ENCODE assay signal across 22 cellular contexts in the genomic region with DNA sequence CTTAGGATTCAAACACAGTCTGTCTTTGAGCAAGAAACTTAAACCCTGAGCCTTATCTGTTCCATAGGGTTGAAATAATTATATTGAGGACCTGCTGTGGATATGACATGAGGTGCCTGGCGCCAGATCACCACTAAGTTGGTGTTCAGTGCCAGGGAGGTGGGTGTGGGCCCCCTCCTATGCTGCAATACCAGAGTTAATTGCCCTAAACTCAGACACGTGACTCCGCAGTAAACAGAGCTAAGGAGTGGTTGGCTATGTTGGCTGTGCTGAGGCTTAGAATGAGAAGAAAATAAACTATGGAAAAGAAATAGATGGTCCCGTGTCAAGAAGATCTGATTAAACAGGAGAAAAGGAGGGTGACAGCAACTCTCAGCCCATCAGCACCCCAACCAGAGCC.
A peak's percentile ranks its signal among the peaks of the same experiment; 100 is the strongest.
DNase-seq lines count a peak whose midpoint lies in the region; TF ChIP-seq lines count a peak whose summit lies in the region.
"Had no signal": no experiment of that assay in that cellular context is flagged by ENCODE, and none has a peak within 500 bp of the region (broad histone marks: within the 10 kb centered on the region; RNA-seq: fewer than 3 reads in every experiment).

No MANE protein-coding gene starts in this region.

- no peaks in the 10 kb centered on the region for H3K27me3 ChIP-seq in colonic mucosa
- no peaks in the 10 kb centered on the region for H3K27me3 ChIP-seq in osteoblast (ENCODE audit: insufficient read depth, low read length)
- H3K27me3 ChIP-seq: BLaER1 had no signal

- H3K27ac ChIP-seq in colonic mucosa (peak overlapping the region; percentile 43), substantia nigra (ENCODE audit: low read depth, low read length, poor library complexity, severe bottlenecking) (no peak overlapping the region), osteoblast (ENCODE audit: low read depth, low read length) (no peak overlapping the region)
- H3K27ac ChIP-seq: 22Rv1, BLaER1, GM23248, KMS-11 had no signal

- peaks cover 75% of the 10 kb centered on the region for H3K4me1 Mint-ChIP-seq in nephron

- no peak overlapping the region for H3K4me3 ChIP-seq in colonic mucosa
- H3K4me3 ChIP-seq in osteoblast (ENCODE audit: insufficient read depth, low read length): no peak overlapping the region
- H3K4me3 ChIP-seq: BLaER1, GM23248 had no signal

- H3K27me3 Mint-ChIP-seq in nephron (ENCODE audit: low read depth): peaks cover 12% of the 10 kb centered on the region
- H3K27me3 Mint-ChIP-seq: CD4-positive, alpha-beta T cell had no signal

- H3K4me2 ChIP-seq in osteoblast (ENCODE audit: insufficient read depth, low read length): no peak overlapping the region
- H3K4me2 ChIP-seq: BLaER1, KMS-11 had no signal

- peak; percentile 14 for DNase-seq in NCI-H1105 treated with DMSO at 0.1 percent for 48 hours (lab: John Stamatoyannopoulos, UW)
- no peak for DNase-seq in NCI-H1105 (lab: John Stamatoyannopoulos, UW)
- peak; percentile 41 for DNase-seq in NCI-H69 (lab: John Stamatoyannopoulos, UW)
- DNase-seq in colonic mucosa: peak; percentile 87
- DNase-seq in activated T-cell treated with anti-CD3 and anti-CD28 coated beads for 4 hours: no peak
- no peak for DNase-seq in substantia nigra (lab: John Stamatoyannopoulos, UW)
- DNase-seq in osteoblast (ENCODE audit: insufficient read length, low spot score, missing footprints): no peak
- DNase-seq: ACHN; Caco-2; CD4-positive, alpha-beta T cell; GM23248; NCI-H1092 treated with DMSO at 0.1 percent for 48 hours; NCI-H2029 treated with DMSO at 0.1 percent for 48 hours; NCI-H446 treated with DMSO at 0.1 percent for 48 hours; NCI-H526 treated with DMSO at 0.1 percent for 48 hours; PC-3; RPMI8226; SHP77 had no signal

- no peaks in the 10 kb centered on the region for H3K36me3 ChIP-seq in colonic mucosa
- H3K36me3 ChIP-seq in osteoblast (ENCODE audit: insufficient read depth, low read length): no peaks in the 10 kb centered on the region
- H3K36me3 ChIP-seq: BLaER1 had no signal

- no peaks in the 10 kb centered on the region for H3K9me3 ChIP-seq in colonic mucosa
- no peaks in the 10 kb centered on the region for H3K9me3 ChIP-seq in osteoblast (ENCODE audit: low read depth, low read length)
- H3K9me3 ChIP-seq: BLaER1, Caco-2 had no signal

- no peaks in the 10 kb centered on the region for H4K20me1 ChIP-seq in osteoblast (ENCODE audit: insufficient read depth, low read length)
- H4K20me1 ChIP-seq: BLaER1 had no signal

- H3K4me3 Mint-ChIP-seq in nephron: no peak overlapping the region
- H3K4me3 Mint-ChIP-seq: CD4-positive, alpha-beta T cell had no signal

- intact Hi-C loops in colonic mucosa (cut with DNase I): no loop called here

- H3K4me1 ChIP-seq in colonic mucosa (peaks cover 8% of the 10 kb centered on the region), osteoblast (ENCODE audit: insufficient read depth, low read length) (no peaks in the 10 kb centered on the region)
- H3K4me1 ChIP-seq: Caco-2 had no signal

- peak overlapping the region in 2 of 3 experiments; percentile 8 to 9 for H3K27ac Mint-ChIP-seq in nephron
- H3K27ac Mint-ChIP-seq: CD4-positive, alpha-beta T cell had no signal

- no peak for TF ChIP-seq CTCF in colonic mucosa (IDR thresholded peaks at IDR 0.05)
- TF ChIP-seq CTCF in nephron (IDR thresholded peaks at IDR 0.05; ENCODE audit: unreplicated experiment in 3 of 3): no peak
- TF ChIP-seq CTCF in osteoblast (IDR thresholded peaks at IDR 0.05; ENCODE audit: extremely low read depth, low read depth, low read length): no peak

- H3K9me3 Mint-ChIP-seq in nephron: peaks cover 4% of the 10 kb centered on the region
- H3K9me3 Mint-ChIP-seq: CD4-positive, alpha-beta T cell had no signal

- H2AFZ ChIP-seq in osteoblast (ENCODE audit: low read length): no peak overlapping the region
- H2AFZ ChIP-seq: GM23248 had no signal

- H3K36me3 Mint-ChIP-seq in nephron (ENCODE audit: low read depth): no peaks in the 10 kb centered on the region

- no peaks in the 10 kb centered on the region for H3K79me2 ChIP-seq in osteoblast (ENCODE audit: insufficient read depth, low read length)

- H3K9ac ChIP-seq in colonic mucosa (ENCODE audit: low read depth in 2 of 2, low read length in 2 of 2): peak overlapping the region in 1 of 2 donors; percentile 41
- H3K9ac ChIP-seq: BLaER1, GM23248, KMS-11 had no signal

Comparison
In these comparisons a context has a peak if more than half of its experiments do, and no peak if none do; other contexts are left out.
1. DNase-seq: peak in NCI-H1105 treated with DMSO at 0.1 percent for 48 hours (single experiment), NCI-H69 (single experiment) and colonic mucosa (single experiment); none in NCI-H1105 (single experiment), activated T-cell treated with anti-CD3 and anti-CD28 coated beads for 4 hours (single experiment), substantia nigra (0 of 49) and osteoblast (single experiment).